Comparison of ENCODE assay signal across 17 cellular contexts in the genomic region with DNA sequence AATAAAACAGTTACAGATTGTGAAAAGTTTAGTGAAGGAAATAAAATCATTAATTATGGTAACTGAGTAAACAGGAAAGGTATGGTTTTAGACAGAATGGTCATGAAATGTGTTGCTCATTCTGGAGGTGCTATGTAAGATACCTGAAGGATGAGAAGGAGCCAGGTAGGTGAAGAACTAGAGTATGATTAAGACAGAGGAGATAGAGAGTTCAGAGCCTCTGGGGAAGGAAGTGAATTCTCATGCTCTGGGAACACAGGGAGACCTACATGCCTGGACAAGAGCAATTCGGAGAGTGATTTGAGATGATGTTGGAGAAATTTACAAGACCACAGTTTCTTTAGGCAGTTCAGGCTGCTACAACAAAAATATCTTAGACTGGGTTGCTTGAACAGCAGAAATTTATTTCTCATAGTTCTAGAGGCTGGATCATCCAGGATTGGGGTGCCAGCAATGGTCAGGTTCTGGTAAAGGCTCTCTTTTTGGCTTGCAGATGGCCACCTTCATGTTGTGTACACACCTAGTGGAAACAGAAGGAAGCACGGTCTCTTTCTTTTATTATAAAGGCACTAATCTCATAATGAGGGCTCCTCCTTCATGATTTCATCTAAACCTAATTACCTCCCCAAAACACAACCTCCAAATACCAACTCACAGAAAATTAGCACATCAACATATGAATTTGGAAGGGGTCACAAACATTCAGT.
DNase-seq lines count a peak whose midpoint lies in the region; TF ChIP-seq lines count a peak whose summit lies in the region.
"Had no signal": no experiment of that assay in that cellular context is flagged by ENCODE, and none has a peak within 500 bp of the region (broad histone marks: within the 10 kb centered on the region; RNA-seq: fewer than 3 reads in every experiment).

No MANE protein-coding gene starts in this region.

- peaks cover 4% of the 10 kb centered on the region for H3K9me3 Mint-ChIP-seq in type B pancreatic cell

- H3K4me1 ChIP-seq in left ventricle myocardium inferior (no peaks in the 10 kb centered on the region), transverse colon (no peaks in the 10 kb centered on the region)
- H3K4me1 ChIP-seq: Caco-2, SJSA1 had no signal

- in situ Hi-C loops in transverse colon (cut with MboI; ENCODE audit: low pct_ligation_motif_present in 1 of 4, low pct_unique_long_range_greater_than_20kb in 1 of 4, low sequenced_read_pairs in 3 of 4) = no loop called here

- H3K27me3 ChIP-seq in SU-DHL-6 (ENCODE audit: low read length) (no peaks in the 10 kb centered on the region), left ventricle myocardium inferior (ENCODE audit: low read depth) (no peaks in the 10 kb centered on the region), transverse colon (no peaks in the 10 kb centered on the region)
- H3K27me3 ChIP-seq: SJSA1 had no signal

- H3K4me2 ChIP-seq in SU-DHL-6 (ENCODE audit: low read depth, low read length, poor library complexity, severe bottlenecking) = no peak overlapping the region
- H3K4me2 ChIP-seq: PC-9 had no signal

- H2AFZ ChIP-seq in SU-DHL-6 (ENCODE audit: low read depth, low read length, severe bottlenecking) = peak overlapping the region; percentile 60
- H2AFZ ChIP-seq: PC-9 had no signal

- H3K4me1 Mint-ChIP-seq in type B pancreatic cell (ENCODE audit: unreplicated experiment) = peaks cover 4% of the 10 kb centered on the region

- no peaks in the 10 kb centered on the region for H3K9me2 ChIP-seq in SU-DHL-6 (replicated peaks; ENCODE audit: insufficient read depth, low read length)

- no peaks in the 10 kb centered on the region for H3K27me3 Mint-ChIP-seq in type B pancreatic cell
- H3K27me3 Mint-ChIP-seq: CD4-positive, alpha-beta T cell had no signal

- H3K36me3 ChIP-seq in SU-DHL-6 (ENCODE audit: low read length) (no peaks in the 10 kb centered on the region), left ventricle myocardium inferior (no peaks in the 10 kb centered on the region), transverse colon (no peaks in the 10 kb centered on the region)
- H3K36me3 ChIP-seq: SJSA1 had no signal

- no peaks in the 10 kb centered on the region for H3K36me3 Mint-ChIP-seq in type B pancreatic cell

- H4K20me1 ChIP-seq in SU-DHL-6 (ENCODE audit: low read depth, low read length) = no peaks in the 10 kb centered on the region

- H3K27ac ChIP-seq in SU-DHL-6 (ENCODE audit: low read depth, low read length) (no peak overlapping the region), epithelial cell of prostate (peak overlapping the region; percentile 96), left ventricle myocardium inferior (replicated peaks) (no peak overlapping the region), transverse colon (no peak overlapping the region)
- H3K27ac ChIP-seq: 22Rv1, PC-9, SJSA1 had no signal

- peak; percentile 26 for DNase-seq in DMS53 (lab: John Stamatoyannopoulos, UW)
- no peak for DNase-seq in DMS53 treated with DMSO at 0.1 percent for 48 hours (lab: John Stamatoyannopoulos, UW; ENCODE audit: unreplicated experiment)
- DNase-seq in epithelial cell of prostate (ENCODE audit: low read depth, low spot score) = peak; percentile 98
- no peak for DNase-seq in type B pancreatic cell (ENCODE audit: extremely low spot score, unreplicated experiment)
- no peak for DNase-seq in left ventricle myocardium inferior
- no peak for DNase-seq in transverse colon
- DNase-seq in NCI-H2227 treated with DMSO at 0.1 percent for 48 hours (lab: John Stamatoyannopoulos, UW) = no peak
- DNase-seq: Caco-2; CD4-positive, alpha-beta T cell; NCI-H1417 treated with DMSO at 0.1 percent for 48 hours; NCI-H187 treated with DMSO at 0.1 percent for 48 hours; NCI-H345; NCI-H526; PC-9 had no signal

- no peaks in the 10 kb centered on the region; the same call in 1 of the 2 replicates for H3K9me3 ChIP-seq in SU-DHL-6 (ENCODE audit: insufficient read depth, low read length)
- H3K9me3 ChIP-seq in left ventricle myocardium inferior (replicated peaks) = peaks cover under 1% of the 10 kb centered on the region
- H3K9me3 ChIP-seq in transverse colon = no peaks in the 10 kb centered on the region
- H3K9me3 ChIP-seq: Caco-2, SJSA1 had no signal

- TF ChIP-seq EP300 in transverse colon (IDR thresholded peaks at IDR 0.05; ENCODE audit: low read depth) = no peak

- H3K27ac Mint-ChIP-seq in type B pancreatic cell = no peak overlapping the region
- H3K27ac Mint-ChIP-seq: CD4-positive, alpha-beta T cell had no signal

- 89 to 100% methylated on average over 1 to 2 of the region's 2 CpGs for WGBS in transverse colon (ENCODE audit: low coverage in 1 of 2), 2 donors

- no peak for TF ChIP-seq POLR2A in transverse colon (IDR thresholded peaks at IDR 0.05)

- H3K9ac ChIP-seq in SU-DHL-6 (ENCODE audit: low read length) = no peak overlapping the region

- H3K4me3 ChIP-seq in SU-DHL-6 (ENCODE audit: insufficient read depth, low read length, poor library complexity, severe bottlenecking) (no peak overlapping the region), left ventricle myocardium inferior (no peak overlapping the region), transverse colon (no peak overlapping the region)
- H3K4me3 ChIP-seq: PC-9, SJSA1 had no signal

- no peaks in the 10 kb centered on the region for H3F3A ChIP-seq in SU-DHL-6 (ENCODE audit: insufficient read depth)

- intact Hi-C loops in left ventricle myocardium inferior (cut with micrococcal nuclease) (no loop called here), transverse colon (cut with DNase I; ENCODE audit: low total_unique reads) (no loop called here)

- TF ChIP-seq CTCF in SU-DHL-6 (IDR thresholded peaks at IDR 0.05; ENCODE audit: insufficient read depth, low read length, poor library complexity, severe bottlenecking) = no peak
- TF ChIP-seq CTCF in type B pancreatic cell (conservative IDR thresholded peaks at IDR 0.05) = peak; percentile 34
- no peak for TF ChIP-seq CTCF in left ventricle myocardium inferior (IDR thresholded peaks at IDR 0.05; ENCODE audit: borderline replicate concordance)
- no peak for TF ChIP-seq CTCF in transverse colon (IDR thresholded peaks at IDR 0.05)

- no peaks in the 10 kb centered on the region for H3K79me2 ChIP-seq in SU-DHL-6 (ENCODE audit: insufficient read depth, low read length)

- no peak overlapping the region for H3K4me3 Mint-ChIP-seq in type B pancreatic cell
- H3K4me3 Mint-ChIP-seq: CD4-positive, alpha-beta T cell had no signal

Comparison
In these comparisons a context has a peak if more than half of its experiments do, and no peak if none do; other contexts are left out.
1. DNase-seq: peak in DMS53 (single experiment) and epithelial cell of prostate (single experiment); none in DMS53 treated with DMSO at 0.1 percent for 48 hours (single experiment), type B pancreatic cell (single experiment), left ventricle myocardium inferior (single experiment), transverse colon (single experiment) and NCI-H2227 treated with DMSO at 0.1 percent for 48 hours (single experiment).